8 cellular contexts compared by ENCODE assay signal in genomic region chr16:10964891-10965326, GRCh38.
DNase-seq lines count a peak whose midpoint lies in the region; ATAC-seq lines count a peak whose summit lies in the region.

No MANE protein-coding gene starts in this region.

- peak; percentile 37 for ATAC-seq in GM18870 (IDR thresholded peaks at IDR 0.05; ENCODE audit: unreplicated experiment)
- peak; percentile 58 for ATAC-seq in HG03432 (IDR thresholded peaks at IDR 0.05; ENCODE audit: unreplicated experiment)
- no peak for ATAC-seq in HG03025 (IDR thresholded peaks at IDR 0.05; ENCODE audit: low FRiP score, unreplicated experiment)

- DNase-seq in activated T-cell treated with anti-CD3 and anti-CD28 coated beads for 1 hour (ENCODE audit: low read depth) (peak; percentile 33), glomerular visceral epithelial cell (ENCODE audit: extremely low spot score) (no peak), SIG-M5 (lab: John Stamatoyannopoulos, UW) (no peak), NCI-H2227 (lab: John Stamatoyannopoulos, UW; ENCODE audit: unreplicated experiment) (no peak)
- DNase-seq in stimulated activated CD4-positive, alpha-beta T cell treated with anti-CD3 and anti-CD28 coated beads, Interleukin-2, amount 100 ng/mL, for 4 hours (ENCODE audit: low read depth), result peak; percentile 56

Comparison
In these comparisons a context has a peak if more than half of its experiments do, and no peak if none do; other contexts are left out.
1. DNase-seq: peak in activated T-cell treated with anti-CD3 and anti-CD28 coated beads for 1 hour (single experiment) and stimulated activated CD4-positive, alpha-beta T cell treated with anti-CD3 and anti-CD28 coated beads, Interleukin-2, amount 100 ng/mL, for 4 hours (single experiment); none in glomerular visceral epithelial cell (single experiment), SIG-M5 (single experiment) and NCI-H2227 (single experiment).